ENCODE assay signal across 23 cellular contexts in the genomic region with DNA sequence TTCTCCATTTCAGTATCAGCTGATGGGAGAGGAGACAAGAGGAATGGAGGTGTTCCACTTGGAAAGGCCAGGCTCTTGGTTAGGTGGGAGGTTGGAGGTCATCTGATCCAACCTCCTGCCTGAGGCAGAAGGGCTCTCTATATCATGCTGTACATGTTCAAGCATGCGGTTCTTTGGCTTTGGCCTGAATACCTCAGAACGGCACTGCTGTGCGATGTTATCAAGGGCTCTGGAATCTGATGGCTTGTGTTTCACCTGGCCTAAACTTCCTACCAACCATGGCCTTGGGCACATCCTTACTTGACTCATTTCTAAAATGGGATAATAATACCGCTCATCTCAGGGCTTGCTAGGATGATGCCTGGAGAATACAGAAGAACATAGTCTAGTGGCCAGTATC.
"Had no signal": no experiment of that assay in that cellular context is flagged by ENCODE, and none has a peak within 500 bp of the region (broad histone marks: within the 10 kb centered on the region; RNA-seq: fewer than 3 reads in every experiment).

No MANE protein-coding gene starts in this region.

- H3K27me3 Mint-ChIP-seq: activated naive CD8-positive, alpha-beta T cell treated with anti-CD3 and anti-CD28 coated beads for 36 hours; dendritic cell treated with granulocyte-macrophage colony-stimulating factor and Interleukin-4, amounts not matched to agents 40 ng/mL and 50 ng/mL, for 4 days; type B pancreatic cell had no signal

- H3K9me3 Mint-ChIP-seq: activated naive CD8-positive, alpha-beta T cell treated with anti-CD3 and anti-CD28 coated beads for 36 hours; activated T-helper 2 cell treated with anti-CD3 and anti-CD28 coated beads, Interferon-gamma antibody, Interleukin-2, Interleukin-4, amounts not matched to agents 10 μg/mL and 5 μg/mL and 100 μg/mL, durations not matched to agents 14 hours and 24 hours and 36 hours; dendritic cell treated with granulocyte-macrophage colony-stimulating factor and Interleukin-4, amounts not matched to agents 40 ng/mL and 50 ng/mL, for 4 days; T-helper 1 cell treated with Interleukin-12 subunit alpha and Interleukin-12 subunit beta and Interleukin-4 antibody, amounts not matched to agents 30 μg/mL and 1 μg/mL, for 36 hours had no signal

- H3K4me1 Mint-ChIP-seq: activated naive CD8-positive, alpha-beta T cell treated with anti-CD3 and anti-CD28 coated beads for 36 hours; neural progenitor cell; WTC11 had no signal

- H3K9ac ChIP-seq: neural progenitor cell had no signal

- H3K27ac ChIP-seq: neural progenitor cell, sigmoid colon, testis had no signal

- H3K4me2 ChIP-seq: neural progenitor cell, smooth muscle cell had no signal

- DNase-seq: activated CD4-positive, alpha-beta T cell treated with anti-CD3 and anti-CD28 coated beads, Interleukin-2, amount 50 U/mL, for 4 hours; activated CD8-positive, alpha-beta memory T cell treated with anti-CD3 and anti-CD28 coated beads, Interleukin-2, amount 50 U/mL, for 48 hours; activated naive CD4-positive, alpha-beta T cell; activated naive CD8-positive, alpha-beta T cell treated with anti-CD3 and anti-CD28 coated beads for 36 hours; activated T-cell treated with anti-CD3 and anti-CD28 coated beads, Interleukin-2, amount 50 U/mL, for 4 hours; effector CD4-positive, alpha-beta T cell; hypothalamus; left colon; naive thymus-derived CD4-positive, alpha-beta T cell; retina; sigmoid colon; stimulated activated CD4-positive, alpha-beta T cell treated with anti-CD3 and anti-CD28 coated beads, Interleukin-15, amount 100 ng/mL, for 24 hours; stimulated activated CD8-positive, alpha-beta memory T cell treated with anti-CD3 and anti-CD28 coated beads, Interleukin-4, amount 100 ng/mL, for 48 hours; stimulated activated naive B cell treated with anti-CD40 and anti-IgM and Interleukin-4, amounts not matched to agents 10 μg/mL and 1 μg/mL and 100 μg/mL, for 72 hours; T1000; testis had no signal

- H3K4me1 ChIP-seq: neural progenitor cell, sigmoid colon, testis had no signal

- H3K9me3 ChIP-seq: sigmoid colon, testis had no signal

- H3K36me3 ChIP-seq: neural progenitor cell, sigmoid colon had no signal

- H3K4me3 ChIP-seq: neural progenitor cell, sigmoid colon, smooth muscle cell, testis had no signal

- H3K4me3 Mint-ChIP-seq: activated naive CD8-positive, alpha-beta T cell treated with anti-CD3 and anti-CD28 coated beads for 36 hours; activated T-cell treated with anti-CD3 and anti-CD28 coated beads, Interleukin-2, amount 50 U/mL, for 4 hours; dendritic cell treated with granulocyte-macrophage colony-stimulating factor and Interleukin-4, amounts not matched to agents 40 ng/mL and 50 ng/mL, for 4 days; naive thymus-derived CD4-positive, alpha-beta T cell; neural progenitor cell; stimulated activated naive B cell treated with anti-CD40 and anti-IgM and Interleukin-4, amounts not matched to agents 10 μg/mL and 1 μg/mL and 100 μg/mL, for 72 hours; T-helper 1 cell treated with Interleukin-12 subunit alpha and Interleukin-12 subunit beta and Interleukin-4 antibody, amounts not matched to agents 30 μg/mL and 1 μg/mL, for 36 hours; type B pancreatic cell; WTC11 had no signal

- H3K27me3 ChIP-seq: neural progenitor cell, sigmoid colon, testis had no signal

- H3K27ac Mint-ChIP-seq: activated naive CD8-positive, alpha-beta T cell treated with anti-CD3 and anti-CD28 coated beads for 36 hours; activated T-helper 2 cell treated with anti-CD3 and anti-CD28 coated beads, Interferon-gamma antibody, Interleukin-2, Interleukin-4, amounts not matched to agents 10 μg/mL and 5 μg/mL and 100 μg/mL, durations not matched to agents 14 hours and 24 hours and 36 hours; dendritic cell treated with granulocyte-macrophage colony-stimulating factor and Interleukin-4, amounts not matched to agents 40 ng/mL and 50 ng/mL, for 4 days; neural progenitor cell; stimulated activated naive B cell treated with anti-CD40 and anti-IgM and Interleukin-4, amounts not matched to agents 10 μg/mL and 1 μg/mL and 100 μg/mL, for 72 hours; T-helper 1 cell treated with Interleukin-12 subunit alpha and Interleukin-12 subunit beta and Interleukin-4 antibody, amounts not matched to agents 30 μg/mL and 1 μg/mL, for 36 hours; WTC11 had no signal

- H3K36me3 Mint-ChIP-seq: neural progenitor cell; stimulated activated naive B cell treated with anti-CD40 and anti-IgM and Interleukin-4, amounts not matched to agents 10 μg/mL and 1 μg/mL and 100 μg/mL, for 72 hours; type B pancreatic cell had no signal
